1 cellular context compared by ENCODE assay signal in genomic region chr15:45606413-45606812, GRCh38.
TF ChIP-seq lines count a peak whose summit lies in the region.

No MANE protein-coding gene starts in this region.

TF ChIP-seq in IMR-90, 13 proteins besides CTCF, POLR2A, EP300 and RAD21:
- TF ChIP-seq CEBPB (IDR thresholded peaks at IDR 0.05; ENCODE audit: low read depth, low read length) (0 out of 2 replicates have a peak, but pooled peaks have one; percentile 11), CHD1 (IDR thresholded peaks at IDR 0.05; ENCODE audit: low read depth, low read length) (no peak)
